ENCODE assay signal across 19 cellular contexts in genomic region chr1:119986007-119986497, GRCh38.
DNase-seq lines count a peak whose midpoint lies in the region; ATAC-seq, FAIRE-seq and TF ChIP-seq lines count a peak whose summit lies in the region.
"Had no signal": no experiment of that assay in that cellular context is flagged by ENCODE, and none has a peak within 500 bp of the region (broad histone marks: within the 10 kb centered on the region; RNA-seq: fewer than 3 reads in every experiment).

No MANE protein-coding gene starts in this region.

- H3K4me1 Mint-ChIP-seq in astrocyte (ENCODE audit: low read depth, unreplicated experiment): peaks cover 46% of the 10 kb centered on the region
- peaks cover 34 to 52% of the 10 kb centered on the region in 2 donors for H3K4me1 Mint-ChIP-seq in natural killer cell treated with Interleukin-12 subunit alpha and Interleukin-12 subunit beta and Interleukin-15 and Interleukin-18, amount 100 ng/mL, for 72 hours (ENCODE audit: low read depth in 2 of 2)

- H3K36me3 ChIP-seq in Karpas-422 (ENCODE audit: insufficient read depth, low read length) (no peaks in the 10 kb centered on the region), astrocyte (ENCODE audit: insufficient read depth, low read length) (peaks cover 10% of the 10 kb centered on the region), tibial artery (peaks cover 0 to 11% (median 0%) of the 10 kb centered on the region in 3 donors)

- H3K4me1 ChIP-seq in Karpas-422 (ENCODE audit: low read length) (no peaks in the 10 kb centered on the region), astrocyte (ENCODE audit: insufficient read depth, low read length) (peaks cover 42% of the 10 kb centered on the region), tibial artery (peaks cover 0 to 72% (median 34%) of the 10 kb centered on the region in 4 donors)

- H3K79me2 ChIP-seq in Karpas-422 (ENCODE audit: low read length) (no peaks in the 10 kb centered on the region), astrocyte (ENCODE audit: insufficient read depth, low read length) (peaks cover 35% of the 10 kb centered on the region)

- H4K20me1 ChIP-seq in Karpas-422 (ENCODE audit: insufficient read depth, low read depth, low read length) (no peaks in the 10 kb centered on the region; the same call in 1 of the 2 replicates), astrocyte (ENCODE audit: insufficient read depth, low read length) (peaks cover 7% of the 10 kb centered on the region)

- no peak overlapping the region for H3K4me3 ChIP-seq in Karpas-422 (ENCODE audit: low read length)
- no peak overlapping the region for H3K4me3 ChIP-seq in astrocyte (ENCODE audit: insufficient read depth, low read depth, low read length)
- no peak overlapping the region for H3K4me3 ChIP-seq in tibial artery
- H3K4me3 ChIP-seq: MG63, SK-N-MC had no signal

- peaks cover 9% of the 10 kb centered on the region for H3K36me3 Mint-ChIP-seq in astrocyte (ENCODE audit: low read depth, unreplicated experiment)
- peaks cover 23% of the 10 kb centered on the region for H3K36me3 Mint-ChIP-seq in natural killer cell treated with Interleukin-12 subunit alpha and Interleukin-12 subunit beta and Interleukin-15 and Interleukin-18, amount 100 ng/mL, for 72 hours

- H3K27ac ChIP-seq in Karpas-422 (ENCODE audit: low read length) (no peak overlapping the region), astrocyte (ENCODE audit: low read depth, low read length) (peak overlapping the region; percentile 84), tibial artery (peak overlapping the region; percentile 70 to 71)
- H3K27ac ChIP-seq: SK-N-MC had no signal

- H3K27me3 Mint-ChIP-seq in astrocyte (ENCODE audit: low read depth, unreplicated experiment): no peaks in the 10 kb centered on the region
- H3K27me3 Mint-ChIP-seq in natural killer cell treated with Interleukin-12 subunit alpha and Interleukin-12 subunit beta and Interleukin-15 and Interleukin-18, amount 100 ng/mL, for 72 hours: no peaks in the 10 kb centered on the region
- H3K27me3 Mint-ChIP-seq: CD4-positive, CD25-positive, alpha-beta regulatory T cell had no signal

- H3K4me2 ChIP-seq in Karpas-422 (ENCODE audit: low read depth, low read length, poor library complexity, severe bottlenecking) (no peak overlapping the region), astrocyte (ENCODE audit: low read length) (no peak overlapping the region)

- H3K27ac Mint-ChIP-seq in astrocyte (ENCODE audit: unreplicated experiment): peak overlapping the region; percentile 91
- peak overlapping the region; percentile 85 to 87 for H3K27ac Mint-ChIP-seq in natural killer cell treated with Interleukin-12 subunit alpha and Interleukin-12 subunit beta and Interleukin-15 and Interleukin-18, amount 100 ng/mL, for 72 hours

- H3K9me3 Mint-ChIP-seq in astrocyte (ENCODE audit: unreplicated experiment): no peaks in the 10 kb centered on the region
- H3K9me3 Mint-ChIP-seq in natural killer cell treated with Interleukin-12 subunit alpha and Interleukin-12 subunit beta and Interleukin-15 and Interleukin-18, amount 100 ng/mL, for 72 hours: no peaks in the 10 kb centered on the region
- H3K9me3 Mint-ChIP-seq: CD4-positive, CD25-positive, alpha-beta regulatory T cell had no signal

- no peaks in the 10 kb centered on the region for H3K9me2 ChIP-seq in Karpas-422 (replicated peaks; ENCODE audit: insufficient read depth, low read length)

- DNase-seq in Karpas-422 (peak; percentile 5), astrocyte (ENCODE audit: low read depth) (no peak), tibial artery (no peak), OCI-M1 (lab: John Stamatoyannopoulos, UW) (no peak)
- no peak for DNase-seq in natural killer cell treated with Interleukin-12 subunit alpha and Interleukin-12 subunit beta and Interleukin-15 and Interleukin-18, amount 100 ng/mL, for 72 hours (ENCODE audit: low spot score)
- DNase-seq: ACHN; Calu3; CD4-positive, CD25-positive, alpha-beta regulatory T cell; DMS53; KG1; MG63; NCI-H1092 treated with DMSO at 0.1 percent for 48 hours; NCI-H2227 treated with DMSO at 0.1 percent for 48 hours; NCI-H524; Right ventricle myocardium superior had no signal

- H3K4me3 Mint-ChIP-seq in astrocyte (ENCODE audit: unreplicated experiment): no peak overlapping the region
- H3K4me3 Mint-ChIP-seq in natural killer cell treated with Interleukin-12 subunit alpha and Interleukin-12 subunit beta and Interleukin-15 and Interleukin-18, amount 100 ng/mL, for 72 hours: no peak overlapping the region
- H3K4me3 Mint-ChIP-seq: CD4-positive, CD25-positive, alpha-beta regulatory T cell had no signal

- H3K27me3 ChIP-seq in Karpas-422 (ENCODE audit: low read length) (no peaks in the 10 kb centered on the region), astrocyte (ENCODE audit: insufficient read depth, low read length) (no peaks in the 10 kb centered on the region), tibial artery (no peaks in the 10 kb centered on the region)
- H3K27me3 ChIP-seq: MG63 had no signal

- intact Hi-C loops in tibial artery (cut with DNase I; ENCODE audit: low total_unique reads): no loop called here

- TF ChIP-seq CTCF in astrocyte (IDR thresholded peaks at IDR 0.05; ENCODE audit: insufficient read depth, low read depth, low read length) (no peak), tibial artery (IDR thresholded peaks at IDR 0.05) (no peak)

- H3K9ac ChIP-seq in Karpas-422 (ENCODE audit: low read length) (no peak overlapping the region), astrocyte (ENCODE audit: low read length) (no peak overlapping the region)

- H2AFZ ChIP-seq in Karpas-422 (ENCODE audit: low read length) (no peak overlapping the region), astrocyte (ENCODE audit: low read depth, low read length) (no peak overlapping the region)

- FAIRE-seq in astrocyte (lab: Jason Lieb, UNC): no peak
- FAIRE-seq: HepG2 had no signal

- H3K9me3 ChIP-seq in Karpas-422 (ENCODE audit: low read length): no peaks in the 10 kb centered on the region
- H3K9me3 ChIP-seq in astrocyte (ENCODE audit: insufficient read depth, low read depth, low read length): no peaks in the 10 kb centered on the region
- H3K9me3 ChIP-seq in tibial artery: no peaks in the 10 kb centered on the region
- H3K9me3 ChIP-seq: MG63 had no signal

- ATAC-seq in natural killer cell treated with Interleukin-12 subunit alpha and Interleukin-12 subunit beta and Interleukin-15 and Interleukin-18, amount 100 ng/mL, for 72 hours: no peak
- ATAC-seq in HG03025 (IDR thresholded peaks at IDR 0.05; ENCODE audit: low FRiP score, unreplicated experiment) (no peak), HG03159 (IDR thresholded peaks at IDR 0.05; ENCODE audit: unreplicated experiment) (no peak)
- ATAC-seq: HepG2 had no signal
